1 cellular context compared by ENCODE assay signal in genomic region chr3:122466701-122467240, GRCh38.
A peak's percentile ranks its signal among the peaks of the same experiment; 100 is the strongest.
TF ChIP-seq lines count a peak whose summit lies in the region.

No MANE protein-coding gene starts in this region.

TF ChIP-seq in HEK293, 187 proteins besides CTCF, POLR2A, EP300 and RAD21 (continued from another document):
- TF ChIP-seq ZBTB6 (tag by site-specific recombination; IDR thresholded peaks at IDR 0.05): no peak
- no peak for TF ChIP-seq ZBTB48 (tag by site-specific recombination; IDR thresholded peaks at IDR 0.05)
- no peak for TF ChIP-seq KLF1 (tag by site-specific recombination; IDR thresholded peaks at IDR 0.05)
- no peak for TF ChIP-seq GLIS2 (tag by site-specific recombination; IDR thresholded peaks at IDR 0.05)
- no peak for TF ChIP-seq ZNF248 (tag by site-specific recombination; IDR thresholded peaks at IDR 0.05)
- TF ChIP-seq ZNF571 (tag by site-specific recombination; IDR thresholded peaks at IDR 0.05): no peak
- no peak for TF ChIP-seq PRDM10 (tag by site-specific recombination; IDR thresholded peaks at IDR 0.05)
- TF ChIP-seq ZNF148 (tag by site-specific recombination; IDR thresholded peaks at IDR 0.05; ENCODE audit: borderline replicate concordance): no peak
- TF ChIP-seq ZNF664 (tag by site-specific recombination; IDR thresholded peaks at IDR 0.05): peak; percentile 32; the same call in 1 of the 2 replicates
- TF ChIP-seq ZNF10 (tag by site-specific recombination; IDR thresholded peaks at IDR 0.05): no peak
- TF ChIP-seq HOXD13 (CRISPR knock-in tag; IDR thresholded peaks at IDR 0.05; ENCODE audit: borderline replicate concordance): no peak
- no peak for TF ChIP-seq ZNF677 (tag by site-specific recombination; IDR thresholded peaks at IDR 0.05)
- TF ChIP-seq ZNF561 (tag by site-specific recombination; IDR thresholded peaks at IDR 0.05; ENCODE audit: borderline replicate concordance): no peak
- TF ChIP-seq, protein P1, sequence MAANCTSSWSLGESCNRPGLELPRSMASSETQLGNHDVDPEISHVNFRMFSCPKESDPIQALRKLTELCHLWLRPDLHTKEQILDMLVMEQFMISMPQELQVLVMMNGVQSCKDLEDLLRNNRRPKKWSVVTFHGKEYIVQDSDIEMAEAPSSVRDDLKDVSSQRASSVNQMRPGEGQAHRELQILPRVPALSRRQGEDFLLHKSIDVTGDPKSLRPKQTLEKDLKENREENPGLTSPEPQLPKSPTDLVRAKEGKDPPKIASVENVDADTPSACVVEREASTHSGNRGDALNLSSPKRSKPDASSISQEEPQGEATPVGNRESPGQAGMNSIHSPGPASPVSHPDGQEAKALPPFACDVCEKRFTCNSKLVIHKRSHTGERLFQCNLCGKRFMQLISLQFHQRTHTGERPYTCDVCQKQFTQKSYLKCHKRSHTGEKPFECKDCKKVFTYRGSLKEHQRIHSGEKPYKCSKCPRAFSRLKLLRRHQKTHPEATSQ (tag by site-specific recombination; IDR thresholded peaks at IDR 0.05): no peak
- no peak for TF ChIP-seq KLF10 (tag by site-specific recombination; IDR thresholded peaks at IDR 0.05)
- no peak for TF ChIP-seq ZNF658 (tag by site-specific recombination; IDR thresholded peaks at IDR 0.05)
- no peak for TF ChIP-seq ZNF514 (tag by site-specific recombination; IDR thresholded peaks at IDR 0.05)
- no peak for TF ChIP-seq ZNF175 (tag by site-specific recombination; IDR thresholded peaks at IDR 0.05)
- no peak for TF ChIP-seq SCRT2 (tag by site-specific recombination; IDR thresholded peaks at IDR 0.05)
- no peak for TF ChIP-seq SETDB1 (IDR thresholded peaks at IDR 0.05; ENCODE audit: insufficient read length, low read length)
- peak; percentile 71; the same call in 1 of the 2 replicates for TF ChIP-seq ZNF121 (tag by site-specific recombination; IDR thresholded peaks at IDR 0.05)
- TF ChIP-seq ZNF791 (tag by site-specific recombination; IDR thresholded peaks at IDR 0.05): no peak
- no peak for TF ChIP-seq ZNF16 (tag by site-specific recombination; IDR thresholded peaks at IDR 0.05; ENCODE audit: low read depth)
- TF ChIP-seq, protein P2, sequence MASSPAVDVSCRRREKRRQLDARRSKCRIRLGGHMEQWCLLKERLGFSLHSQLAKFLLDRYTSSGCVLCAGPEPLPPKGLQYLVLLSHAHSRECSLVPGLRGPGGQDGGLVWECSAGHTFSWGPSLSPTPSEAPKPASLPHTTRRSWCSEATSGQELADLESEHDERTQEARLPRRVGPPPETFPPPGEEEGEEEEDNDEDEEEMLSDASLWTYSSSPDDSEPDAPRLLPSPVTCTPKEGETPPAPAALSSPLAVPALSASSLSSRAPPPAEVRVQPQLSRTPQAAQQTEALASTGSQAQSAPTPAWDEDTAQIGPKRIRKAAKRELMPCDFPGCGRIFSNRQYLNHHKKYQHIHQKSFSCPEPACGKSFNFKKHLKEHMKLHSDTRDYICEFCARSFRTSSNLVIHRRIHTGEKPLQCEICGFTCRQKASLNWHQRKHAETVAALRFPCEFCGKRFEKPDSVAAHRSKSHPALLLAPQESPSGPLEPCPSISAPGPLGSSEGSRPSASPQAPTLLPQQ (tag by site-specific recombination; IDR thresholded peaks at IDR 0.05): no peak
- TF ChIP-seq ZNF24 (tag by site-specific recombination; IDR thresholded peaks at IDR 0.05): no peak
- peak; percentile 57 for TF ChIP-seq ZNF510 (tag by site-specific recombination; IDR thresholded peaks at IDR 0.05; ENCODE audit: insufficient replicate concordance)
- no peak for TF ChIP-seq ATF2 (tag by site-specific recombination; IDR thresholded peaks at IDR 0.05; ENCODE audit: low read depth)
- 0 out of 2 replicates have a peak, but pooled peaks have one; percentile 22 for TF ChIP-seq ZNF202 (tag by site-specific recombination; IDR thresholded peaks at IDR 0.05; ENCODE audit: borderline replicate concordance)
- peak; percentile 58; the same call in 1 of the 2 replicates for TF ChIP-seq ZNF558 (tag by site-specific recombination; IDR thresholded peaks at IDR 0.05)
- TF ChIP-seq PRDM1 (tag by site-specific recombination; IDR thresholded peaks at IDR 0.05): no peak
- no peak for TF ChIP-seq HOXA7 (CRISPR knock-in tag; IDR thresholded peaks at IDR 0.05; ENCODE audit: borderline replicate concordance)
- TF ChIP-seq ZNF140 (tag by site-specific recombination; IDR thresholded peaks at IDR 0.05): peak; percentile 57; the same call in 1 of the 2 replicates
- no peak for TF ChIP-seq ZNF23 (tag by site-specific recombination; IDR thresholded peaks at IDR 0.05; ENCODE audit: borderline replicate concordance)
- no peak for TF ChIP-seq OSR2 (tag by site-specific recombination; IDR thresholded peaks at IDR 0.05)
- no peak for TF ChIP-seq ZNF19 (tag by site-specific recombination; IDR thresholded peaks at IDR 0.05; ENCODE audit: low read depth)
- no peak for TF ChIP-seq ZNF830 (tag by site-specific recombination; IDR thresholded peaks at IDR 0.05; ENCODE audit: low read depth)
- TF ChIP-seq ZNF513 (tag by site-specific recombination; IDR thresholded peaks at IDR 0.05): no peak
